Comparison of ENCODE assay signal across 9 cellular contexts in the genomic region with DNA sequence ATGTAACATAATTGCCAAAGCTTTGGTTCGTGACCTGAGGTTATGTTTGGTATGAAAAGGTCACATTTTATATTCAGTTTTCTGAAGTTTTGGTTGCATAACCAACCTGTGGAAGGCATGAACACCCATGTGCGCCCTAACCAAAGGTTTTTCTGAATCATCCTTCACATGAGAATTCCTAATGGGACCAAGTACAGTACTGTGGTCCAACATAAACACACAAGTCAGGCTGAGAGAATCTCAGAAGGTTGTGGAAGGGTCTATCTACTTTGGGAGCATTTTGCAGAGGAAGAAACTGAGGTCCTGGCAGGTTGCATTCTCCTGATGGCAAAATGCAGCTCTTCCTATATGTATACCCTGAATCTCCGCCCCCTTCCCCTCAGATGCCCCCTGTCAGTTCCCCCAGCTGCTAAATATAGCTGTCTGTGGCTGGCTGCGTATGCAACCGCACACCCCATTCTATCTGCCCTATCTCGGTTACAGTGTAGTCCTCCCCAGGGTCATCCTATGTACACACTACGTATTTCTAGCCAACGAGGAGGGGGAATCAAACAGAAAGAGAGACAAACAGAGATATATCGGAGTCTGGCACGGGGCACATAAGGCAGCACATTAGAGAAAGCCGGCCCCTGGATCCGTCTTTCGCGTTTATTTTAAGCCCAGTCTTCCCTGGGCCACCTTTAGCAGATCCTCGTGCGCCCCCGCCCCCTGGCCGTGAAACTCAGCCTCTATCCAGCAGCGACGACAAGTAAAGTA. TPM values are rescaled to one million over a fixed set of nuclear protein-coding genes. Genes with fewer than 3 reads are reported as not detected.
DNase-seq lines count a peak whose midpoint lies in the region; ATAC-seq, FAIRE-seq and TF ChIP-seq lines count a peak whose summit lies in the region.
"Had no signal": no experiment of that assay in that cellular context is flagged by ENCODE, and none has a peak within 500 bp of the region (broad histone marks: within the 10 kb centered on the region; RNA-seq: fewer than 3 reads in every experiment).

No MANE protein-coding gene starts in this region.

- peaks cover 62% of the 10 kb centered on the region for H3K27me3 Mint-ChIP-seq in WTC11 (ENCODE audit: low read depth)

- H3K27ac ChIP-seq in HEK293 (ENCODE audit: extremely low read depth, low read depth, low read length), result peak overlapping the region; percentile 47; the same call in 1 of the 2 replicates
- no peak overlapping the region for H3K27ac ChIP-seq in heart right ventricle
- peak overlapping the region in 4 of 21 experiments; percentile 19 to 78 (median 58) for H3K27ac ChIP-seq in skin epidermis

- peaks cover 11% of the 10 kb centered on the region for H3K4me1 ChIP-seq in HEK293 (ENCODE audit: control insufficient read depth, insufficient read depth, low read length)
- peaks cover 0 to 41% (median 31%) of the 10 kb centered on the region in 9 donors for H3K4me1 ChIP-seq in heart right ventricle

- ATAC-seq in WTC11 (peak; percentile 3), heart right ventricle (peak in 7 of 8 donors; percentile 8 to 54 (median 35)), GM21360 (IDR thresholded peaks at IDR 0.05; ENCODE audit: unreplicated experiment) (no peak)

- POLR2A ChIA-PET in HEK293 (lab: Yijun Ruan, JAX) (no interaction called here), WTC11 (lab: Charles Lee) (interaction anchor here (1.2 kb wide), 1 partner anchor 40 kb away, joined by 3 read pairs; no protein-coding TSS in a partner anchor)

- H3K9me3 Mint-ChIP-seq in WTC11, result no peaks in the 10 kb centered on the region

- CTCF ChIA-PET in HEK293 (lab: Yijun Ruan, JAX), result interaction anchor here (0.6 to 1.7 kb wide), 5 partner anchors 34 to 531 kb away, joined by 3 to 6 read pairs (median 3); no protein-coding TSS in a partner anchor
- CTCF ChIA-PET in WTC11 (lab: Charles Lee), result interaction anchor here (0.7 to 2.6 kb wide), 9 partner anchors 18 to 318 kb away, joined by 3 to 14 read pairs (median 4); no protein-coding TSS in a partner anchor

- peaks cover 0 to 59% (median 33%) of the 10 kb centered on the region in 7 donors for H3K27me3 ChIP-seq in heart right ventricle

- 9% methylated on average over 20 of the region's 20 CpGs for WGBS in heart right ventricle, 2 donors

- no peak for FAIRE-seq in GM12892 (lab: Jason Lieb, UNC)

- no peaks in the 10 kb centered on the region for H3K36me3 Mint-ChIP-seq in WTC11

- peak overlapping the region; percentile 78 for H3K4me3 Mint-ChIP-seq in WTC11

- TF ChIP-seq POLR2A in GM12892 (IDR thresholded peaks at IDR 0.05; ENCODE audit: low read depth, low read length), result no peak

- peaks cover 25% of the 10 kb centered on the region for H3K4me1 Mint-ChIP-seq in WTC11

- intact Hi-C loops in heart right ventricle (cut with DNase I), result no loop called here

- TF ChIP-seq CTCF in HEK293 (tag by site-specific recombination; IDR thresholded peaks at IDR 0.05) (no peak), WTC11 (IDR thresholded peaks at IDR 0.05) (no peak), heart right ventricle (IDR thresholded peaks at IDR 0.05) (no peak)

- peak overlapping the region; percentile 30; the same call in 1 of the 2 replicates for H3K27ac Mint-ChIP-seq in WTC11

- H3K36me3 ChIP-seq in HEK293 (ENCODE audit: control insufficient read depth in 2 of 2, insufficient read depth in 1 of 2, low read length in 2 of 2) (no peaks in the 10 kb centered on the region), heart right ventricle (no peaks in the 10 kb centered on the region)

- H3K9me3 ChIP-seq in HEK293 (ENCODE audit: control insufficient read depth, insufficient read depth, low read depth, low read length) (no peaks in the 10 kb centered on the region), heart right ventricle (no peaks in the 10 kb centered on the region)

- H3K4me3 ChIP-seq in HEK293 (ENCODE audit: low read depth, low read length) (no peak overlapping the region), heart right ventricle (peak overlapping the region; percentile 16 to 56 (median 47)), skin epidermis (peak overlapping the region in 6 of 7 experiments; percentile 9 to 53 (median 36))

- no peak for DNase-seq in WTC11 (ENCODE audit: low spot score)
- DNase-seq in heart right ventricle, result no peak
- no peak for DNase-seq in NK-92 treated with Interleukin-12 subunit alpha and Interleukin-12 subunit beta, amount 100 ng/mL, for 24 hours (lab: John Stamatoyannopoulos, UW)
- DNase-seq in activated effector memory CD4-positive, alpha-beta T cell treated with Interleukin-2 at 50 U/mL for 16 hours, result no peak
- no peak for DNase-seq in GM12892 (ENCODE audit: insufficient read length)
- DNase-seq: NCI-H2107 had no signal

TF ChIP-seq in HEK293, 187 proteins besides CTCF, POLR2A, EP300 and RAD21:
- TF ChIP-seq GLIS2 (tag by site-specific recombination; IDR thresholded peaks at IDR 0.05), result no peak
- TF ChIP-seq, protein P1, sequence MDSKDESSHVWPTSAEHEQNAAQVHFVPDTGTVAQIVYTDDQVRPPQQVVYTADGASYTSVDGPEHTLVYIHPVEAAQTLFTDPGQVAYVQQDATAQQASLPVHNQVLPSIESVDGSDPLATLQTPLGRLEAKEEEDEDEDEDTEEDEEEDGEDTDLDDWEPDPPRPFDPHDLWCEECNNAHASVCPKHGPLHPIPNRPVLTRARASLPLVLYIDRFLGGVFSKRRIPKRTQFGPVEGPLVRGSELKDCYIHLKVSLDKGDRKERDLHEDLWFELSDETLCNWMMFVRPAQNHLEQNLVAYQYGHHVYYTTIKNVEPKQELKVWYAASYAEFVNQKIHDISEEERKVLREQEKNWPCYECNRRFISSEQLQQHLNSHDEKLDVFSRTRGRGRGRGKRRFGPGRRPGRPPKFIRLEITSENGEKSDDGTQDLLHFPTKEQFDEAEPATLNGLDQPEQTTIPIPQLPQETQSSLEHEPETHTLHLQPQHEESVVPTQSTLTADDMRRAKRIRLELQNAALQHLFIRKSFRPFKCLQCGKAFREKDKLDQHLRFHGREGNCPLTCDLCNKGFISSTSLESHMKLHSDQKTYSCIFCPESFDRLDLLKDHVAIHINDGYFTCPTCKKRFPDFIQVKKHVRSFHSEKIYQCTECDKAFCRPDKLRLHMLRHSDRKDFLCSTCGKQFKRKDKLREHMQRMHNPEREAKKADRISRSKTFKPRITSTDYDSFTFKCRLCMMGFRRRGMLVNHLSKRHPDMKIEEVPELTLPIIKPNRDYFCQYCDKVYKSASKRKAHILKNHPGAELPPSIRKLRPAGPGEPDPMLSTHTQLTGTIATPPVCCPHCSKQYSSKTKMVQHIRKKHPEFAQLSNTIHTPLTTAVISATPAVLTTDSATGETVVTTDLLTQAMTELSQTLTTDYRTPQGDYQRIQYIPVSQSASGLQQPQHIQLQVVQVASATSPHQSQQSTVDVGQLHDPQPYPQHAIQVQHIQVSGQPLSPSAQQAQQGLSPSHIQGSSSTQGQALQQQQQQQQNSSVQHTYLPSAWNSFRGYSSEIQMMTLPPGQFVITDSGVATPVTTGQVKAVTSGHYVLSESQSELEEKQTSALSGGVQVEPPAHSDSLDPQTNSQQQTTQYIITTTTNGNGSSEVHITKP (tag by site-specific recombination; IDR thresholded peaks at IDR 0.05), result peak; percentile 70

TF ChIP-seq in WTC11, 78 proteins besides CTCF, POLR2A, EP300 and RAD21:
- TF ChIP-seq ZNF396 (CRISPR knock-in tag; IDR thresholded peaks at IDR 0.05; ENCODE audit: borderline replicate concordance) (no peak), ZNF121 (CRISPR knock-in tag; IDR thresholded peaks at IDR 0.05) (peak; percentile 65; the same call in 1 of the 2 replicates)
- TF ChIP-seq, protein P2, sequence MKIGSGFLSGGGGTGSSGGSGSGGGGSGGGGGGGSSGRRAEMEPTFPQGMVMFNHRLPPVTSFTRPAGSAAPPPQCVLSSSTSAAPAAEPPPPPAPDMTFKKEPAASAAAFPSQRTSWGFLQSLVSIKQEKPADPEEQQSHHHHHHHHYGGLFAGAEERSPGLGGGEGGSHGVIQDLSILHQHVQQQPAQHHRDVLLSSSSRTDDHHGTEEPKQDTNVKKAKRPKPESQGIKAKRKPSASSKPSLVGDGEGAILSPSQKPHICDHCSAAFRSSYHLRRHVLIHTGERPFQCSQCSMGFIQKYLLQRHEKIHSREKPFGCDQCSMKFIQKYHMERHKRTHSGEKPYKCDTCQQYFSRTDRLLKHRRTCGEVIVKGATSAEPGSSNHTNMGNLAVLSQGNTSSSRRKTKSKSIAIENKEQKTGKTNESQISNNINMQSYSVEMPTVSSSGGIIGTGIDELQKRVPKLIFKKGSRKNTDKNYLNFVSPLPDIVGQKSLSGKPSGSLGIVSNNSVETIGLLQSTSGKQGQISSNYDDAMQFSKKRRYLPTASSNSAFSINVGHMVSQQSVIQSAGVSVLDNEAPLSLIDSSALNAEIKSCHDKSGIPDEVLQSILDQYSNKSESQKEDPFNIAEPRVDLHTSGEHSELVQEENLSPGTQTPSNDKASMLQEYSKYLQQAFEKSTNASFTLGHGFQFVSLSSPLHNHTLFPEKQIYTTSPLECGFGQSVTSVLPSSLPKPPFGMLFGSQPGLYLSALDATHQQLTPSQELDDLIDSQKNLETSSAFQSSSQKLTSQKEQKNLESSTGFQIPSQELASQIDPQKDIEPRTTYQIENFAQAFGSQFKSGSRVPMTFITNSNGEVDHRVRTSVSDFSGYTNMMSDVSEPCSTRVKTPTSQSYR (CRISPR knock-in tag; IDR thresholded peaks at IDR 0.05), result no peak

RNA-seq across cellular contexts. Expression of a gene that starts 0.5 kb away (rescaled TPM):
- total RNA-seq in WTC11 (2021) (0.32 to 1.3 TPM (median 0.98 TPM) in 3 replicates), heart right ventricle (1 to 10 TPM in 8 of 10 donors, under 1 TPM in 2; 0.68 to 1.9 (median 1.3) TPM)
- polyA plus RNA-seq in heart right ventricle, result under 1 TPM; 0.09 to 0.29 TPM
- polyA plus RNA-seq in GM12892 (2012; ENCODE audit: missing spikeins), result 0.06 TPM
